ENCODE assay signal across 14 cellular contexts in the genomic region with DNA sequence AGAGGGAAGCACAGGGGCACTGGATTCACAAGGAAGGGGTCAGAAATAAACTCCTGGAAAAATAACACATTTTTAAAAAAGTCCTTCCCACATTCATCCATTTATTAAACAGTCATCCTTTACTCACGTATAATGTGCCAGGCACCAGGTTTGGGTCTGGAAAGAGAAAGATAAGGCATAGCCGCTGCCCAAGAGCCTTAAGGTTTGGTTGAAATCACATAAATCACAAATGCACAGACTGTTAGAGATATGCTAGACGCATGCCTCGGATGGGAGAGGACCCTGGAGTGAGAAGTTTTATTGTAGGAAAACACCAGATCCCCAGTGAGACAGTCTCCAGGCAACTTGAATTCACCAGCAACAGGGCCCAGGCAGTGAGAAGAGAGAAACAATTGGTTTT.
"Had no signal": no experiment of that assay in that cellular context is flagged by ENCODE, and none has a peak within 500 bp of the region (broad histone marks: within the 10 kb centered on the region; RNA-seq: fewer than 3 reads in every experiment).

No MANE protein-coding gene starts in this region.

- H3K36me3 Mint-ChIP-seq: memory B cell, natural killer cell had no signal

- H3K27ac Mint-ChIP-seq: activated CD4-positive, alpha-beta T cell treated with anti-CD3 and anti-CD28 coated beads, Interleukin-2, amount 10 ng/mL, durations not matched to agents 7 days and 5 days; memory B cell; natural killer cell; WTC11 had no signal

- ATAC-seq: left ventricle myocardium superior, natural killer cell, WTC11 had no signal

- H3K36me3 ChIP-seq: adrenal gland, cardiac muscle cell, right atrium auricular region had no signal

- H3K27me3 ChIP-seq: adrenal gland, right atrium auricular region had no signal

- FAIRE-seq: TTC549 had no signal

- DNase-seq: activated CD4-positive, alpha-beta T cell treated with anti-CD3 and anti-CD28 coated beads, Interleukin-2, amount 10 ng/mL, durations not matched to agents 7 days and 5 days; adrenal gland; foreskin melanocyte; kidney glomerular epithelial cell; left ventricle myocardium superior; natural killer cell; stimulated activated CD4-positive, alpha-beta T cell treated with anti-CD3 and anti-CD28 coated beads, Interleukin-4, amount 100 ng/mL, for 1 hour; T-helper 2 cell had no signal

- H3K4me3 ChIP-seq: adrenal gland, cardiac muscle cell, right atrium auricular region had no signal

- H3K27me3 Mint-ChIP-seq: activated CD4-positive, alpha-beta T cell treated with anti-CD3 and anti-CD28 coated beads, Interleukin-2, amount 10 ng/mL, durations not matched to agents 7 days and 5 days; memory B cell had no signal

- H3K9me3 Mint-ChIP-seq: natural killer cell had no signal

- H3K27ac ChIP-seq: adrenal gland, cardiac muscle cell, epithelial cell of prostate, right atrium auricular region had no signal

- H3K4me3 Mint-ChIP-seq: activated CD4-positive, alpha-beta T cell treated with anti-CD3 and anti-CD28 coated beads, Interleukin-2, amount 10 ng/mL, durations not matched to agents 7 days and 5 days; memory B cell; natural killer cell had no signal
